ENCODE assay signal across 9 cellular contexts in the genomic region with DNA sequence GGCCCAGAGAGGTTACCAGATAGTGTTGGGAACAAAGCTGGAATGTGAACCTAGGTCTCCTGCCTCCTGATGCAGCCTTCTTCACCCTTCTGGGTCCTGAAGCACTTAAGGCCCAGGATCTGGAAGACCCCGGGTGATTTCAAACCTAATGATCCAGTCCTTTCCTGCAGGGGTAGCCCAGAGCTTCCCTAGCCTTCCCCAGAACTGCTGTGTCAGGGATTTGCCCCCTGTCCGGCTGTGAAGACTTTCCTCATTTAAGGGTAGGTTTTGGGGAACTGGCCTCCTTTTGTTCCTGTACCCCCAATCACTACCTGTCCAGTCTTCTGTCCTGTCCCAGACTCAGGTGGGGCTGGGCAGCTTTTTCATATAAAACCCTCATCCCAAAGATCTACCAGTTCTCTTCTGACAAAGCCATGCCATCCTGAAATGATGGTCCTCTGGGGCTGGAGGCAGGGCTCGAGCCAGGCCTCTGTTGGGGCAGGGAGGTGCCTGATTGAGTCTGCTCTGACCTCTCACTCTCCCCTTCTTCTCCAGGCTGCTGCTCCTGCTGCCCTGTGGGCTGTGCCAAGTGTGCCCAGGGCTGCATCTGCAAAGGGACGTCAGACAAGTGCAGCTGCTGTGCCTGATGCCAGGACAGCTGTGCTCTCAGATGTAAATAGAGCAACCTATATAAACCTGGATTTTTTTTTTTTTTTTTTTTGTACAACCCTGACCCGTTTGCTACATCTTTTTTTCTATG. TPM values are rescaled to one million over a fixed set of nuclear protein-coding genes. Genes with fewer than 3 reads are reported as not detected.
DNase-seq lines count a peak whose midpoint lies in the region; ATAC-seq, FAIRE-seq and TF ChIP-seq lines count a peak whose summit lies in the region.
"Had no signal": no experiment of that assay in that cellular context is flagged by ENCODE, and none has a peak within 500 bp of the region (broad histone marks: within the 10 kb centered on the region; RNA-seq: fewer than 3 reads in every experiment).

No MANE protein-coding gene starts in this region.

- H3K23ac ChIP-seq in mesendoderm (ENCODE audit: low read length), result no peak overlapping the region

- no peak overlapping the region for H3K18ac ChIP-seq in mesendoderm (ENCODE audit: low read length)

- intact Hi-C loops in left ventricle myocardium inferior (cut with micrococcal nuclease) (no loop called here), cardiac septum (cut with DNase I) (loop anchor here (2.0 kb wide), 1 partner anchor 75 kb away; a partner anchor contains a TSS)

- FAIRE-seq in bronchial epithelial cell (lab: Jason Lieb, UNC) (no peak), GM19239 (lab: Jason Lieb, UNC) (no peak)

- no peak overlapping the region for H4K5ac ChIP-seq in mesendoderm (ENCODE audit: low read length)

- H3K9me3 ChIP-seq in left ventricle myocardium inferior (replicated peaks), result peaks cover 7% of the 10 kb centered on the region

- peak overlapping the region; percentile 80 for H3K4me3 ChIP-seq in left ventricle myocardium inferior
- H3K4me3 ChIP-seq in bronchial epithelial cell (ENCODE audit: low read depth, low read length), result peak overlapping the region; percentile 95
- no peak overlapping the region for H3K4me3 ChIP-seq in mesendoderm (ENCODE audit: low read length)
- H3K4me3 ChIP-seq in urinary bladder (ENCODE audit: low read depth, low read length), result peak overlapping the region; percentile 50

- no peak for DNase-seq in left ventricle myocardium inferior
- no peak for DNase-seq in cardiac septum (ENCODE audit: low spot score)
- DNase-seq in bronchial epithelial cell (ENCODE audit: low read depth), result no peak
- DNase-seq in mesendoderm, result no peak
- no peak for DNase-seq in GM19239 (ENCODE audit: insufficient read length, low spot score)
- no peak for DNase-seq in epidermal melanocyte (ENCODE audit: insufficient read length, low spot score)
- DNase-seq: NCI-H187 had no signal

- no peak for TF ChIP-seq CTCF in left ventricle myocardium inferior (IDR thresholded peaks at IDR 0.05; ENCODE audit: borderline replicate concordance)
- no peak for TF ChIP-seq CTCF in bronchial epithelial cell (IDR thresholded peaks at IDR 0.05; ENCODE audit: insufficient read depth, low read length, severe bottlenecking)

- H2BK120ac ChIP-seq in mesendoderm (ENCODE audit: low read depth, low read length), result no peak overlapping the region

- no peaks in the 10 kb centered on the region for H3K79me1 ChIP-seq in mesendoderm (ENCODE audit: low read length)

- no peaks in the 10 kb centered on the region for H3K36me3 ChIP-seq in left ventricle myocardium inferior
- H3K36me3 ChIP-seq in bronchial epithelial cell (ENCODE audit: control insufficient read depth, insufficient read depth, low read length), result peaks cover 9% of the 10 kb centered on the region
- H3K36me3 ChIP-seq in mesendoderm (ENCODE audit: control insufficient read depth, insufficient read depth, low read length), result no peaks in the 10 kb centered on the region
- H3K36me3 ChIP-seq in urinary bladder (ENCODE audit: insufficient read depth), result no peaks in the 10 kb centered on the region

- H3K56ac ChIP-seq in mesendoderm (ENCODE audit: low read length), result no peak overlapping the region

- no peak overlapping the region for H4K8ac ChIP-seq in mesendoderm (ENCODE audit: low read depth, low read length)

- H3K4me1 ChIP-seq in left ventricle myocardium inferior (peaks cover 66% of the 10 kb centered on the region), mesendoderm (ENCODE audit: control insufficient read depth, low read depth, low read length) (peaks cover 5% of the 10 kb centered on the region), urinary bladder (ENCODE audit: insufficient read depth) (no peaks in the 10 kb centered on the region)

- H3K4me2 ChIP-seq in mesendoderm (ENCODE audit: low read length), result no peak overlapping the region

- H3K27ac ChIP-seq in left ventricle myocardium inferior (replicated peaks) (peak overlapping the region; percentile 94), mesendoderm (ENCODE audit: low read depth, low read length) (no peak overlapping the region), urinary bladder (ENCODE audit: low read depth) (no peak overlapping the region)

- peak overlapping the region; percentile 22 for H3K9ac ChIP-seq in mesendoderm (ENCODE audit: low read length)

- no peak for ATAC-seq in HG02798 (IDR thresholded peaks at IDR 0.05; ENCODE audit: poor library complexity, unreplicated experiment)

- H3K79me2 ChIP-seq in mesendoderm (ENCODE audit: control insufficient read depth, insufficient read depth, low read length), result no peaks in the 10 kb centered on the region

- no peak overlapping the region for H3K4ac ChIP-seq in mesendoderm (ENCODE audit: low read depth, low read length)

- no peak overlapping the region for H2BK5ac ChIP-seq in mesendoderm (ENCODE audit: low read length)

- H2BK15ac ChIP-seq in mesendoderm (replicated peaks; ENCODE audit: low read depth), result no peak overlapping the region

- H3K27me3 ChIP-seq in left ventricle myocardium inferior (ENCODE audit: low read depth), result no peaks in the 10 kb centered on the region
- H3K27me3 ChIP-seq in bronchial epithelial cell (ENCODE audit: control insufficient read depth, insufficient read depth, low read length), result no peaks in the 10 kb centered on the region
- H3K27me3 ChIP-seq in mesendoderm (ENCODE audit: insufficient read depth, low read length, poor library complexity), result no peaks in the 10 kb centered on the region

- WGBS in mesendoderm (ENCODE audit: extremely low coverage, insufficient coverage, low lambda C conversion rate), result no CpG with 5 or more reads among the region's 5 CpGs
- WGBS in urinary bladder, result 86% methylated on average over 5 of the region's 5 CpGs

- no peak overlapping the region for H2AK5ac ChIP-seq in mesendoderm (ENCODE audit: low read length)

RNA-seq across cellular contexts. Expression of a gene that starts 1.3 kb away (rescaled TPM):
- total RNA-seq in left ventricle myocardium inferior (91.8 TPM), cardiac septum (24.6 TPM), bronchial epithelial cell (212 and 261 TPM in 2 replicates), urinary bladder (10.8 TPM)
- 556 TPM for polyA plus RNA-seq in mesendoderm (2013, experiment 1 of 2)
- polyA plus RNA-seq in mesendoderm (2013, experiment 2 of 2), result 546 TPM
- polyA plus RNA-seq in urinary bladder, result 1,604 TPM

RNA-seq across cellular contexts. Expression of a gene that starts 14.0 kb away (rescaled TPM):
- total RNA-seq in left ventricle myocardium inferior (not detected), cardiac septum (not detected), bronchial epithelial cell (not detected in 2 replicates), urinary bladder (not detected)
- 8.5 TPM for polyA plus RNA-seq in mesendoderm (2013, experiment 1 of 2)
- polyA plus RNA-seq in mesendoderm (2013, experiment 2 of 2), result 8.3 TPM
- polyA plus RNA-seq in urinary bladder, result not detected

RNA-seq across cellular contexts. Expression of a gene that starts 15.7 kb away (rescaled TPM):
- total RNA-seq in left ventricle myocardium inferior (not detected), cardiac septum (1.2 TPM), bronchial epithelial cell (0.64 TPM in 1 of 2 replicates, not detected in the other), urinary bladder (not detected)
- polyA plus RNA-seq in mesendoderm (2013, experiment 1 of 2), result 75.3 TPM
- polyA plus RNA-seq in mesendoderm (2013, experiment 2 of 2), result 73.1 TPM
- 55.5 TPM for polyA plus RNA-seq in urinary bladder

RNA-seq across cellular contexts. Expression of a gene that starts 25.8 kb away (rescaled TPM):
- total RNA-seq in left ventricle myocardium inferior (0.85 TPM), cardiac septum (2.2 TPM), bronchial epithelial cell (1.5 and 1.6 TPM in 2 replicates), urinary bladder (0.95 TPM)
- polyA plus RNA-seq in mesendoderm (2013, experiment 1 of 2), result 34.9 TPM
- 29.8 TPM for polyA plus RNA-seq in mesendoderm (2013, experiment 2 of 2)
- 10.3 TPM for polyA plus RNA-seq in urinary bladder

RNA-seq across cellular contexts. Expression of a gene that starts 31.9 kb away (rescaled TPM):
- total RNA-seq in left ventricle myocardium inferior (not detected), cardiac septum (not detected), bronchial epithelial cell (not detected in 2 replicates), urinary bladder (not detected)
- polyA plus RNA-seq in mesendoderm (2013, experiment 1 of 2), result not detected
- polyA plus RNA-seq in mesendoderm (2013, experiment 2 of 2), result not detected
- not detected for polyA plus RNA-seq in urinary bladder
